Comparison of ENCODE assay signal across 8 cellular contexts in genomic region chr11:12963789-12964536, GRCh38. TPM values are rescaled to one million over a fixed set of nuclear protein-coding genes. Genes with fewer than 3 reads are reported as not detected.
DNase-seq lines count a peak whose midpoint lies in the region; ATAC-seq and TF ChIP-seq lines count a peak whose summit lies in the region.

No MANE protein-coding gene starts in this region.

- ATAC-seq in GM21526 (IDR thresholded peaks at IDR 0.05; ENCODE audit: low FRiP score, unreplicated experiment), result peak; percentile 85
- peak; percentile 60 to 93 (median 91) for ATAC-seq in heart left ventricle
- no peak for ATAC-seq in HG03565 (IDR thresholded peaks at IDR 0.05; ENCODE audit: unreplicated experiment)

- H3K4me3 ChIP-seq in KMS-11 (IDR thresholded peaks at IDR 0.05; ENCODE audit: insufficient read depth, low read depth, low read length), result no peak overlapping the region
- H3K4me3 ChIP-seq in SK-N-SH (ENCODE audit: low read depth in 2 of 2, low read length in 1 of 2), result no peak overlapping the region
- H3K4me3 ChIP-seq in heart left ventricle, result no peak overlapping the region

- no peak overlapping the region for H3K27ac ChIP-seq in KMS-11
- no peak overlapping the region for H3K27ac ChIP-seq in SK-N-SH (ENCODE audit: low read depth in 2 of 2, low read length in 1 of 2)
- no peak overlapping the region for H3K27ac ChIP-seq in heart left ventricle

- H3K27ac Mint-ChIP-seq in activated naive CD8-positive, alpha-beta T cell treated with anti-CD3 and anti-CD28 coated beads for 36 hours, result no peak overlapping the region

- TF ChIP-seq CTCF in KMS-11 (conservative IDR thresholded peaks at IDR 0.05; ENCODE audit: low read depth, low read length) (peak; percentile 88), SK-N-SH (IDR thresholded peaks at IDR 0.05) (peak; percentile 93), heart left ventricle (IDR thresholded peaks at IDR 0.05) (peak; percentile 72 to 94 (median 86))

- no peaks in the 10 kb centered on the region for H3K9me2 ChIP-seq in SK-N-SH

- H3F3A ChIP-seq in SK-N-SH (replicated peaks; ENCODE audit: insufficient read depth), result no peaks in the 10 kb centered on the region

- peaks cover 18% of the 10 kb centered on the region for H3K27me3 Mint-ChIP-seq in activated naive CD8-positive, alpha-beta T cell treated with anti-CD3 and anti-CD28 coated beads for 36 hours

- H4K20me1 ChIP-seq in KMS-11 (ENCODE audit: insufficient read depth) (no peaks in the 10 kb centered on the region), SK-N-SH (ENCODE audit: insufficient read depth) (no peaks in the 10 kb centered on the region)

- no peaks in the 10 kb centered on the region for H3K36me3 Mint-ChIP-seq in activated naive CD8-positive, alpha-beta T cell treated with anti-CD3 and anti-CD28 coated beads for 36 hours

- H3K36me3 ChIP-seq in KMS-11 (ENCODE audit: insufficient read depth), result no peaks in the 10 kb centered on the region
- no peaks in the 10 kb centered on the region for H3K36me3 ChIP-seq in SK-N-SH (replicated peaks in 1 of 2; ENCODE audit: control insufficient read depth in 1 of 2, insufficient read depth in 2 of 2, low read length in 1 of 2)
- H3K36me3 ChIP-seq in heart left ventricle, result no peaks in the 10 kb centered on the region

- no peaks in the 10 kb centered on the region for H3K9me3 Mint-ChIP-seq in activated naive CD8-positive, alpha-beta T cell treated with anti-CD3 and anti-CD28 coated beads for 36 hours

- H3K9ac ChIP-seq in KMS-11 (no peak overlapping the region), SK-N-SH (no peak overlapping the region)

- no peaks in the 10 kb centered on the region for H3K4me1 Mint-ChIP-seq in activated naive CD8-positive, alpha-beta T cell treated with anti-CD3 and anti-CD28 coated beads for 36 hours

- intact Hi-C loops in heart left ventricle (cut with DNase I), result loop anchor here (1.0 to 10.0 kb wide), 12 partner anchors 187 to 632 kb away; no protein-coding TSS in a partner anchor

- TF ChIP-seq EP300 in SK-N-SH (IDR thresholded peaks at IDR 0.05; ENCODE audit: borderline replicate concordance in 1 of 2, low read depth in 1 of 2, low read length in 1 of 2), result no peak

- no peak for TF ChIP-seq POLR2A in heart left ventricle (IDR thresholded peaks at IDR 0.05)

- H3K4me3 Mint-ChIP-seq in activated naive CD8-positive, alpha-beta T cell treated with anti-CD3 and anti-CD28 coated beads for 36 hours, result no peak overlapping the region

- H3K4me1 ChIP-seq in KMS-11 (ENCODE audit: low read depth, poor library complexity, severe bottlenecking) (peaks cover 3% of the 10 kb centered on the region), SK-N-SH (ENCODE audit: control insufficient read depth in 1 of 2, insufficient read depth in 2 of 2, low read depth in 1 of 2, low read length in 1 of 2) (no peaks in the 10 kb centered on the region; a peak in 1 of 4 replicates), heart left ventricle (peaks cover 0 to 5% (median 0%) of the 10 kb centered on the region in 12 donors)

- H3K79me2 ChIP-seq in KMS-11 (ENCODE audit: insufficient read depth, low read depth) (no peaks in the 10 kb centered on the region), SK-N-SH (ENCODE audit: insufficient read depth) (no peaks in the 10 kb centered on the region)

- H2AFZ ChIP-seq in KMS-11 (ENCODE audit: low read depth) (peak overlapping the region; percentile 25; the same call in 1 of the 2 replicates), SK-N-SH (ENCODE audit: low read depth) (no peak overlapping the region)

- CTCF ChIA-PET in SK-N-SH (lab: Yijun Ruan, JAX), result interaction anchor here (0.5 to 6.8 kb wide), 69 partner anchors 9 to 673 kb away, joined by 3 to 75 read pairs (median 4); partner anchors contain the start of gene RASSF10

- POLR2A ChIA-PET in SK-N-SH (lab: Yijun Ruan, JAX), result interaction anchor here (0.5 kb wide), 1 partner anchor 10 kb away, joined by 3 read pairs; no protein-coding TSS in a partner anchor

- H3K27me3 ChIP-seq in KMS-11 (ENCODE audit: insufficient read depth, low read depth) (no peaks in the 10 kb centered on the region), SK-N-SH (ENCODE audit: insufficient read depth) (no peaks in the 10 kb centered on the region), heart left ventricle (no peaks in the 10 kb centered on the region)

- 13% methylated on average over 13 of the region's 13 CpGs for WGBS in SK-N-SH (ENCODE audit: low lambda C conversion rate)
- WGBS in heart left ventricle, 4 donors, result 11 to 19% (median 14%) methylated on average over 13 of the region's 13 CpGs

- peak; percentile 17 for DNase-seq in DMS79 (lab: John Stamatoyannopoulos, UW)
- peak; percentile 88 for DNase-seq in SK-N-SH
- peak; percentile 44 for DNase-seq in activated naive CD8-positive, alpha-beta T cell treated with anti-CD3 and anti-CD28 coated beads for 36 hours
- peak; percentile 50 to 69 (median 57) for DNase-seq in heart left ventricle
- peak; percentile 44 for DNase-seq in putamen (ENCODE audit: low spot score)

- TF ChIP-seq RAD21 in SK-N-SH (IDR thresholded peaks at IDR 0.05; ENCODE audit: low read length), result peak; percentile 91

- H3K9me3 ChIP-seq in SK-N-SH (no peaks in the 10 kb centered on the region), heart left ventricle (no peaks in the 10 kb centered on the region)

- H3K4me2 ChIP-seq in KMS-11 (no peak overlapping the region), SK-N-SH (no peak overlapping the region)

TF ChIP-seq in SK-N-SH, 30 proteins besides CTCF, POLR2A, EP300 and RAD21:
- TF ChIP-seq MXI1 (IDR thresholded peaks at IDR 0.05; ENCODE audit: low read depth, low read length) (peak; percentile 33; the same call in 1 of the 2 replicates), SMC3 (IDR thresholded peaks at IDR 0.05; ENCODE audit: low read depth, low read length) (peak; percentile 95), USF2 (IDR thresholded peaks at IDR 0.05; ENCODE audit: borderline replicate concordance, low read depth, low read length) (no peak), NRF1 (IDR thresholded peaks at IDR 0.05; ENCODE audit: low read depth, low read length) (peak; percentile 27; the same call in 1 of the 2 replicates)

RNA-seq across cellular contexts. Expression of gene RASSF10, which starts 45.2 kb away (rescaled TPM):
- polyA plus RNA-seq in SK-N-SH (2012; rRNA removed) (not detected in 2 replicates), heart left ventricle (under 1 TPM; 0.15 to 0.29 TPM)
- polyA plus RNA-seq in SK-N-SH (2012; cell fraction: cytosol; rRNA removed), result not detected in 2 replicates
- not detected in 2 replicates for polyA plus RNA-seq in SK-N-SH (2012; cell fraction: nucleus; rRNA removed)
- not detected for total RNA-seq in activated naive CD8-positive, alpha-beta T cell treated with anti-CD3 and anti-CD28 coated beads for 36 hours
- total RNA-seq in heart left ventricle, result under 1 TPM; 0.07 to 0.85 (median 0.36) TPM

Comparison
In these comparisons a context has a peak if more than half of its experiments do, and no peak if none do; other contexts are left out.
1. DNase-seq: peak in every context shown above with its lines; median percentile 88 in SK-N-SH; 57 in heart left ventricle; 44 in activated naive CD8-positive, alpha-beta T cell treated with anti-CD3 and anti-CD28 coated beads for 36 hours; 44 in putamen; 17 in DMS79.